Comparison of ENCODE assay signal across 8 cellular contexts in the genomic region with DNA sequence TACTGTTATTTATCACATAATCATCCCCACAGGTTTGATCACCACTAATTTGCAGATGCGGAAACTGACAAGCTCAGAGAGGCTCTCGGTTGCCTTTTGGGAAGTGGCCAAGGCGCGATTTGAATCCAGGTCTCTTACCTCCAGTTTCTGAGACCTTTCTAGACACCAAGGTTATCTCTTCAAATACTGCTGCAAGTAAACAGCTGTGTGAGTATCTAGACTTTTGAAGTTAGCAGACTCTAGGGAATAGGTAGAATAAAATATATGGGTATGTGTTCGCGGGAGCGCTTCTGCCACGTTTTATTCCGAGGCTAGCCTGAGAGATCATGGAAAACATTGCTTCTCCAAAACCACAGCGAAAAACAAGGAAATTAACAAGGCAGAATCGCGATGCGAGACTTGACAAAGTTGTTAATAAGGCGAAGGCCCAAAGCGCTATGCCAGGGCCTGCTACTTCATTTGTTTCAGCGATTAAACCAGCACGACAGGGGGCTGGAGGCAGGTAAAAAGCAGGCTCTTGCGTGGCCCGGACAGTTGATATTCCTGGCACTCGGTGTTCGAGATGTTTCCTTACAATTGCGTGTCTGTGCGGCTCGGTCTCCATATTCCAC. TPM values are rescaled to one million over a fixed set of nuclear protein-coding genes. Genes with fewer than 3 reads are reported as not detected.
DNase-seq lines count a peak whose midpoint lies in the region; ATAC-seq and TF ChIP-seq lines count a peak whose summit lies in the region.

No MANE protein-coding gene starts in this region.

- no peak for DNase-seq in Caco-2
- DNase-seq in NB4 (ENCODE audit: low read depth) = peak; percentile 44
- peak; percentile 85 for DNase-seq in endodermal cell
- DNase-seq in neuronal stem cell (ENCODE audit: low spot score) = no peak
- DNase-seq in SKM-1 treated with dmso at 0.1 percent for 144 hours (lab: John Stamatoyannopoulos, UW; ENCODE audit: unreplicated experiment) = no peak
- DNase-seq in H4 (ENCODE audit: low spot score) = no peak

- H3K27me3 ChIP-seq in Caco-2 (replicated peaks; ENCODE audit: control insufficient read depth, insufficient read depth, low read length) (no peaks in the 10 kb centered on the region), endodermal cell (ENCODE audit: control insufficient read depth, insufficient read depth, low read length, poor library complexity, severe bottlenecking) (no peaks in the 10 kb centered on the region), neuronal stem cell (ENCODE audit: control insufficient read depth in 3 of 3, insufficient read depth in 3 of 3, low read depth in 1 of 3, low read length in 3 of 3) (peaks cover 0 to 3% (median 0%) of the 10 kb centered on the region in 3 experiments)

- intact Hi-C loops in Caco-2 (cut with micrococcal nuclease; ENCODE audit: unreplicated experiment) = loop anchor here (10.0 kb wide), 1 partner anchor 201 kb away; no protein-coding TSS in a partner anchor

- no peak overlapping the region for H3K23ac ChIP-seq in neuronal stem cell (ENCODE audit: low read depth, low read length, poor library complexity)

- H3K4me3 ChIP-seq in Caco-2 (ENCODE audit: low read depth, low read length) (peak overlapping the region; percentile 97), NB4 (ENCODE audit: low read depth, low read length) (peak overlapping the region; percentile 51), endodermal cell (ENCODE audit: low read length) (peak overlapping the region; percentile 100), neuronal stem cell (ENCODE audit: low read length in 2 of 2) (peak overlapping the region; percentile 63 to 89)

- H4K91ac ChIP-seq in neuronal stem cell (ENCODE audit: low read depth, low read length, poor library complexity) = no peak overlapping the region

- H3K36me3 ChIP-seq in Caco-2 (ENCODE audit: control insufficient read depth, insufficient read depth, low read length) (no peaks in the 10 kb centered on the region), endodermal cell (ENCODE audit: control insufficient read depth, insufficient read depth, low read length) (no peaks in the 10 kb centered on the region), neuronal stem cell (replicated peaks in 1 of 2; ENCODE audit: control insufficient read depth in 2 of 2, insufficient read depth in 2 of 2, low read length in 2 of 2) (no peaks in the 10 kb centered on the region)

- H3K18ac ChIP-seq in neuronal stem cell (ENCODE audit: low read length) = no peak overlapping the region

- no peak overlapping the region for H2BK5ac ChIP-seq in neuronal stem cell (ENCODE audit: low read length)

- BruUV-seq in Caco-2 (replicated peaks; lab: Mats Ljungman, UMichigan) = TSS peak; percentile 51

- H2BK120ac ChIP-seq in neuronal stem cell (ENCODE audit: low read depth, low read length) = no peak overlapping the region

- H3K4me2 ChIP-seq in neuronal stem cell (ENCODE audit: insufficient read depth, low read length, poor library complexity, severe bottlenecking) = peak overlapping the region; percentile 92

- H3K36me3 Mint-ChIP-seq in Caco-2 (ENCODE audit: insufficient read depth, unreplicated experiment) = peaks cover 31% of the 10 kb centered on the region
- no peaks in the 10 kb centered on the region for H3K36me3 Mint-ChIP-seq in endodermal cell (ENCODE audit: low read depth)

- H2BK15ac ChIP-seq in neuronal stem cell (ENCODE audit: low read length) = no peak overlapping the region

- no peak for TF ChIP-seq POLR2A in NB4 (IDR thresholded peaks at IDR 0.05; ENCODE audit: extremely low read depth, insufficient read length)

- H2BK12ac ChIP-seq in neuronal stem cell (ENCODE audit: low read length) = no peak overlapping the region

- POLR2A ChIA-PET in Caco-2 (lab: Charles Lee) = no interaction called here

- no peaks in the 10 kb centered on the region for H3K79me1 ChIP-seq in neuronal stem cell (ENCODE audit: low read depth, low read length)

- H3K9ac ChIP-seq in endodermal cell (ENCODE audit: extremely low read depth, low read length, poor library complexity, severe bottlenecking) = peak overlapping the region; percentile 44
- no peak overlapping the region for H3K9ac ChIP-seq in neuronal stem cell (ENCODE audit: low read depth, low read length, poor library complexity)

- TF ChIP-seq CTCF in Caco-2 (IDR thresholded peaks at IDR 0.05; ENCODE audit: insufficient read depth in 1 of 2, low read depth in 1 of 2, low read length in 1 of 2, severe bottlenecking in 1 of 2, unreplicated experiment in 1 of 2) (no peak), NB4 (IDR thresholded peaks at IDR 0.05; ENCODE audit: low read depth, low read length) (no peak), endodermal cell (conservative IDR thresholded peaks at IDR 0.05) (no peak)

- H2AFZ ChIP-seq in neuronal stem cell (ENCODE audit: low read length) = peak overlapping the region; percentile 100

- no peak overlapping the region for H4K8ac ChIP-seq in neuronal stem cell (ENCODE audit: low read depth, low read length)

- ATAC-seq in GM21528 (IDR thresholded peaks at IDR 0.05; ENCODE audit: low FRiP score, unreplicated experiment) (no peak), GM19452 (IDR thresholded peaks at IDR 0.05; ENCODE audit: unreplicated experiment) (no peak)

- H3K9me3 Mint-ChIP-seq in Caco-2 (ENCODE audit: unreplicated experiment) (no peaks in the 10 kb centered on the region), endodermal cell (no peaks in the 10 kb centered on the region)

- no peaks in the 10 kb centered on the region for H3K4me1 Mint-ChIP-seq in Caco-2 (ENCODE audit: low read depth, unreplicated experiment)
- peaks cover 36% of the 10 kb centered on the region for H3K4me1 Mint-ChIP-seq in endodermal cell

- H3K27ac Mint-ChIP-seq in Caco-2 (ENCODE audit: unreplicated experiment) = no peak overlapping the region
- peak overlapping the region; percentile 96 for H3K27ac Mint-ChIP-seq in endodermal cell

- CTCF ChIA-PET in Caco-2 (lab: Charles Lee) = no interaction called here

- H2AK5ac ChIP-seq in neuronal stem cell (ENCODE audit: low read depth, low read length) = no peak overlapping the region

- no peak overlapping the region for H3K4ac ChIP-seq in neuronal stem cell (ENCODE audit: low read length)

- H3K14ac ChIP-seq in neuronal stem cell (ENCODE audit: low read length) = no peak overlapping the region

- WGBS in endodermal cell (ENCODE audit: insufficient coverage in 1 of 2, insufficient read length in 1 of 2), 2 experiments = 20 to 29% methylated on average over 21 to 24 of the region's 24 CpGs
- no CpG with 5 or more reads among the region's 24 CpGs for WGBS in neuronal stem cell (ENCODE audit: extremely low coverage in 2 of 2, insufficient read length in 2 of 2, insufficient replicate concordance in 1 of 2), 2 donors

- peaks cover 2% of the 10 kb centered on the region for H3K4me1 ChIP-seq in Caco-2
- H3K4me1 ChIP-seq in endodermal cell (ENCODE audit: control insufficient read depth, insufficient read depth, low read length) = peaks cover 9% of the 10 kb centered on the region
- H3K4me1 ChIP-seq in neuronal stem cell (ENCODE audit: control insufficient read depth in 2 of 2, insufficient read depth in 1 of 2, low read depth in 1 of 2, low read length in 2 of 2) = peaks cover 7 to 12% of the 10 kb centered on the region in 2 donors

- H3K9me3 ChIP-seq in Caco-2 = no peaks in the 10 kb centered on the region
- H3K9me3 ChIP-seq in endodermal cell (ENCODE audit: control insufficient read depth, low read length) = no peaks in the 10 kb centered on the region
- no peaks in the 10 kb centered on the region for H3K9me3 ChIP-seq in neuronal stem cell (replicated peaks in 1 of 2; ENCODE audit: control insufficient read depth in 2 of 2, insufficient read depth in 1 of 2, low read depth in 1 of 2, low read length in 2 of 2)

- no peak overlapping the region for H3K27ac ChIP-seq in endodermal cell (ENCODE audit: low read depth, low read length)
- no peak overlapping the region for H3K27ac ChIP-seq in neuronal stem cell (replicated peaks; ENCODE audit: low read length)

- H3K4me3 Mint-ChIP-seq in Caco-2 (ENCODE audit: unreplicated experiment) (peak overlapping the region; percentile 85), endodermal cell (peak overlapping the region; percentile 89)

- H3K27me3 Mint-ChIP-seq in Caco-2 (ENCODE audit: insufficient read depth, unreplicated experiment) (no peaks in the 10 kb centered on the region), endodermal cell (ENCODE audit: insufficient read depth) (no peaks in the 10 kb centered on the region)

RNA-seq across cellular contexts. Expression of a gene that starts 1.8 kb away (rescaled TPM):
- 17.0 and 18.3 TPM in 2 replicates for total RNA-seq in Caco-2 (2022)
- total RNA-seq in endodermal cell = 10 to 100 TPM; 42.5 to 77.0 TPM
- 45.4 TPM for polyA plus RNA-seq in endodermal cell (2013, experiment 1 of 2)
- polyA plus RNA-seq in endodermal cell (2013, experiment 2 of 2) = 43.3 TPM
- 45.0 TPM for polyA plus RNA-seq in neuronal stem cell (2013, experiment 1 of 2)
- 46.3 TPM for polyA plus RNA-seq in neuronal stem cell (2013, experiment 2 of 2)
- total RNA-seq in H4 (2014; rRNA removed; shearing (Covaris generic)) = 4.9 and 6.0 TPM in 2 replicates

Comparison
In these comparisons a context has a peak if more than half of its experiments do, and no peak if none do; other contexts are left out.
1. DNase-seq: peak in NB4 (single experiment) and endodermal cell (single experiment); none in Caco-2 (0 of 2), neuronal stem cell (single experiment), SKM-1 treated with dmso at 0.1 percent for 144 hours (single experiment) and H4 (single experiment).
2. Peak in every context shown above with its lines, with median percentiles within 50 percentile points of each other: H3K4me3 ChIP-seq.